ENCODE assay signal across 8 cellular contexts in the genomic region with DNA sequence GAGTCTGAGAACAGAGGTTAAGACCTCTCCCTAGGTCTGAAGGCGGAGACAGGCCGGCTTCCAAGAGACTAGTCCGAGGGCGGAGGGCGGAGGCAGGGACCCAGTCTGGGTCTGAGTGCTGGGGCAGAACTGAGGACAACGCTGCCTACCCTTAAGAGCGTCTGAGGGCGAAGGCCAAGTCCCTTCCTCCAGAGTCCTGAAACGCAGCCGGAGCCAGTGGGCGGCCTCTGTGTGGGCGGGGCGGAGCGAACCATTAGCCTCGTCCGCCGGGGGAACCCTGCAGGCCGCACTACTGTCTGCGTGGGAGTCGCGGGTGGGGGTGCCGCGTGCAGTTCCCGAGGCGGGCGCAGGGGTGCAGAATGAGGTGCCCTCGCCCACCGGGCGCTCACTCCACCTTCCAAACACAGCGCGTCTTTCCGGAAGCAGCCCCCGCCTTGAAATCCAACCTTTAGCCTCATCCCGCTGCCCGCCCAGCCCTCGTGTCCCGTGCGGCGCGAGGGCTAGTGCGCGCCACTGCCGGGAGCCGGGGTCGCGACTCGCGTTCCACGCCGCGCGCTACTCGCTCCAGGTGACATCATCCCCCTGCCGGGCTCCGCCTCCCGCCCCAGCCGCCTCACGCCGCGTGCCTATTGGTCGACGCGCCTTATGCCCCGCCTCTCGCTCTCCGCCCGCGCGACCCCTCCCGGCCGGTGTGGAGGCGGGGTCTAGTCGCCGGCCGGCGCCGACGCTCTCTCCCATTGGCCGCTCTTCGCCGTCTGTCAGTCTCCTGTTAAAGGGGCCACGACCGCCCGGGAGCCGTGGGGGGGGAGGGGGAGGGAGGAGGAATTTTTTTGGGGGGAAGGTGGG. TPM values are rescaled to one million over a fixed set of nuclear protein-coding genes. Genes with fewer than 3 reads are reported as not detected.
A peak's percentile ranks its signal among the peaks of the same experiment; 100 is the strongest.
DNase-seq lines count a peak whose midpoint lies in the region; ATAC-seq and TF ChIP-seq lines count a peak whose summit lies in the region.

Gene C19orf73 (minus strand): TSS at position 579 of the 846 bp plus-strand sequence. CDS start 121 bp downstream, at position 458.

- peaks cover 0 to 5% of the 10 kb centered on the region in 2 donors for H3K27me3 Mint-ChIP-seq in T-cell

- peak within 1 kb of the TSS; percentile 75 for H3K4me3 ChIP-seq in left ventricle myocardium inferior
- H3K4me3 ChIP-seq in psoas muscle: peak within 1 kb of the TSS; percentile 85
- peak within 1 kb of the TSS; percentile 50 for H3K4me3 ChIP-seq in urinary bladder (ENCODE audit: low read depth, low read length)

- DNase-seq in GM13977 (ENCODE audit: low spot score): peak; percentile 100
- peak; percentile 90 for DNase-seq in NCI-H146 treated with DMSO at 0.1 percent for 48 hours (lab: John Stamatoyannopoulos, UW; ENCODE audit: unreplicated experiment)
- DNase-seq in T-cell: peak; percentile 84 to 97 (median 92)
- DNase-seq in amniotic epithelial cell (ENCODE audit: low read depth): peak; percentile 92
- peak; percentile 96 for DNase-seq in left ventricle myocardium inferior
- peak; percentile 95 to 98 for DNase-seq in psoas muscle

- H3K9me3 ChIP-seq in left ventricle myocardium inferior (replicated peaks) (no peaks in the 10 kb centered on the region), psoas muscle (no peaks in the 10 kb centered on the region)

- TF ChIP-seq CTCF in GM13977 (IDR thresholded peaks at IDR 0.05; ENCODE audit: extremely low read depth, insufficient read depth, missing control alignments): peak; percentile 11
- TF ChIP-seq CTCF in left ventricle myocardium inferior (IDR thresholded peaks at IDR 0.05; ENCODE audit: borderline replicate concordance): peak; percentile 32
- no peak for TF ChIP-seq CTCF in psoas muscle (IDR thresholded peaks at IDR 0.05)

- H3K4me1 Mint-ChIP-seq in T-cell: peaks cover 34 to 45% (median 36%) of the 10 kb centered on the region in 3 donors

- CTCF ChIA-PET in T-cell (lab: Charles Lee): interaction anchor here (0.6 to 1.2 kb wide), 2 partner anchors 9 to 84 kb away, joined by 7 read pairs; no protein-coding TSS in a partner anchor

- in situ Hi-C loops in GM13977 (cut with MboI; ENCODE audit: low pct_unique_long_range_greater_than_20kb, low sequenced_read_pairs, unreplicated experiment): no loop called here

- peak within 1 kb of the TSS; percentile 99 for H3K27ac ChIP-seq in left ventricle myocardium inferior (replicated peaks)
- peak within 1 kb of the TSS; percentile 98 for H3K27ac ChIP-seq in psoas muscle
- peak within 1 kb of the TSS; percentile 96 for H3K27ac ChIP-seq in urinary bladder (ENCODE audit: low read depth)

- H3K4me3 Mint-ChIP-seq in T-cell: peak within 1 kb of the TSS; percentile 79 to 84 (median 84)

- H3K9me3 Mint-ChIP-seq in T-cell: no peaks in the 10 kb centered on the region

- peak within 1 kb of the TSS; percentile 90 to 95 for H3K27ac Mint-ChIP-seq in T-cell

- intact Hi-C loops in left ventricle myocardium inferior (cut with micrococcal nuclease): no loop called here
- intact Hi-C loops in psoas muscle (cut with DNase I): loop anchor here (5.0 kb wide), 1 partner anchor 34 kb away; no protein-coding TSS in a partner anchor

- H3K36me3 ChIP-seq in left ventricle myocardium inferior: no peaks in the 10 kb centered on the region
- H3K36me3 ChIP-seq in psoas muscle (ENCODE audit: insufficient read depth in 1 of 2, low read depth in 1 of 2): no peaks in the 10 kb centered on the region
- no peaks in the 10 kb centered on the region for H3K36me3 ChIP-seq in urinary bladder (ENCODE audit: insufficient read depth)

- POLR2A ChIA-PET in T-cell (lab: Charles Lee): no interaction called here

- H3K4me1 ChIP-seq in left ventricle myocardium inferior (peaks cover 46% of the 10 kb centered on the region), psoas muscle (peaks cover 27% of the 10 kb centered on the region), urinary bladder (ENCODE audit: insufficient read depth) (no peaks in the 10 kb centered on the region)

- no peaks in the 10 kb centered on the region for H3K27me3 ChIP-seq in left ventricle myocardium inferior (ENCODE audit: low read depth)
- no peaks in the 10 kb centered on the region for H3K27me3 ChIP-seq in psoas muscle (ENCODE audit: insufficient read depth in 3 of 3, low read length in 2 of 3)

- H3K36me3 Mint-ChIP-seq in T-cell: no peaks in the 10 kb centered on the region

- 1% methylated on average over 54 to 85 of the region's 85 CpGs for WGBS in psoas muscle, 3 donors
- under 1% methylated on average over 85 of the region's 85 CpGs for WGBS in urinary bladder

- ATAC-seq in HG02852 (IDR thresholded peaks at IDR 0.05; ENCODE audit: unreplicated experiment) (peak; percentile 70), T-cell (replicated peaks in 1 of 4) (peak; percentile 79 to 85 (median 80)), psoas muscle (peak; percentile 91 to 94 (median 93))

RNA-seq across cellular contexts. Expression of gene C19orf73, which starts in this region (rescaled TPM):
- 1 to 10 TPM; 2.1 to 3.7 (median 2.5) TPM for total RNA-seq in T-cell
- 1.6 TPM for total RNA-seq in left ventricle myocardium inferior
- total RNA-seq in psoas muscle: 1 to 10 TPM in 2 of 4 donors, under 1 TPM in 2; 0.54 to 1.6 (median 1.2) TPM
- 1 to 10 TPM; 1.7 to 1.9 (median 1.9) TPM for polyA plus RNA-seq in psoas muscle
- total RNA-seq in urinary bladder: not detected
- polyA plus RNA-seq in urinary bladder: 1.6 TPM

Comparison
In these comparisons a context has a peak if more than half of its experiments do, and no peak if none do; other contexts are left out.
1. Peak in every context shown above with its lines: DNase-seq, ATAC-seq, H3K4me3 ChIP-seq and H3K27ac ChIP-seq.